Comparison of ENCODE assay signal across 8 cellular contexts in genomic region chr2:130372055-130372832, GRCh38. TPM values are rescaled to one million over a fixed set of nuclear protein-coding genes. Genes with fewer than 3 reads are reported as not detected.
A peak's percentile ranks its signal among the peaks of the same experiment; 100 is the strongest.
DNase-seq lines count a peak whose midpoint lies in the region; ATAC-seq, FAIRE-seq and TF ChIP-seq lines count a peak whose summit lies in the region.

No MANE protein-coding gene starts in this region.

- H3K36me3 Mint-ChIP-seq in activated naive CD4-positive, alpha-beta T cell treated with anti-CD3 and anti-CD28 coated beads, Interleukin-2, amount 50 U/mL, for 72 hours, result peaks cover 28 to 60% of the 10 kb centered on the region in 2 donors

- TF ChIP-seq RAD21 in Ishikawa (IDR thresholded peaks at IDR 0.05; ENCODE audit: low read depth), result peak; percentile 26; the same call in 1 of the 2 replicates

- H3K27ac ChIP-seq in SK-N-MC (no peak overlapping the region), pancreas (peak overlapping the region; percentile 70 to 90 (median 81)), tibial nerve (peak overlapping the region; percentile 69 to 90 (median 88))

- ATAC-seq in GM21576 (IDR thresholded peaks at IDR 0.05; ENCODE audit: unreplicated experiment), result peak; percentile 62
- peak; percentile 69 to 79 for ATAC-seq in activated naive CD4-positive, alpha-beta T cell treated with anti-CD3 and anti-CD28 coated beads, Interleukin-2, amount 50 U/mL, for 72 hours
- ATAC-seq in Right ventricle myocardium inferior, result peak; percentile 96
- peak; percentile 95 to 97 (median 96) for ATAC-seq in pancreas

- H3K36me3 ChIP-seq in SK-N-MC (ENCODE audit: insufficient read depth, low read length) (no peaks in the 10 kb centered on the region), pancreas (no peaks in the 10 kb centered on the region), tibial nerve (peaks cover 0 to 31% (median 0%) of the 10 kb centered on the region in 3 donors)

- 1% methylated on average over 59 to 81 of the region's 81 CpGs for WGBS in pancreas, 2 donors
- WGBS in tibial nerve, 2 donors, result 1% methylated on average over 29 to 46 of the region's 81 CpGs

- FAIRE-seq in pancreas (lab: Jason Lieb, UNC), result no peak

- H3K9ac ChIP-seq in SK-N-MC (ENCODE audit: insufficient read length), result no peak overlapping the region

- TF ChIP-seq EP300 in Ishikawa (IDR thresholded peaks at IDR 0.05; ENCODE audit: borderline replicate concordance) (no peak), tibial nerve (IDR thresholded peaks at IDR 0.05) (peak in 1 of 2 donors; percentile 84)

- TF ChIP-seq POLR2A in tibial nerve (IDR thresholded peaks at IDR 0.05), result peak; percentile 53 to 58

- H3K27me3 ChIP-seq in pancreas (no peaks in the 10 kb centered on the region), tibial nerve (no peaks in the 10 kb centered on the region)

- DNase-seq in EL (peak; percentile 86), SK-N-MC (ENCODE audit: low read depth, low spot score) (no peak), Right ventricle myocardium inferior (ENCODE audit: missing footprints) (peak; percentile 96), pancreas (peak; percentile 87 to 99 (median 94)), tibial nerve (ENCODE audit: low spot score in 2 of 2) (peak; percentile 82 to 83)
- peak; percentile 81 to 86 for DNase-seq in activated naive CD4-positive, alpha-beta T cell treated with anti-CD3 and anti-CD28 coated beads, Interleukin-2, amount 50 U/mL, for 72 hours (ENCODE audit: low spot score in 2 of 2)

- H3K4me1 ChIP-seq in pancreas, result peaks cover 0 to 11% (median 4%) of the 10 kb centered on the region in 3 donors
- H3K4me1 ChIP-seq in tibial nerve, result peaks cover 0 to 53% (median 9%) of the 10 kb centered on the region in 4 donors

- intact Hi-C loops in Right ventricle myocardium inferior (cut with DNase I) (loop anchor here (1.0 to 2.0 kb wide), 3 partner anchors 16 to 29 kb away; partner anchors contain the start of genes IMP4 and PTPN18), pancreas (cut with DNase I) (no loop called here)

- peak overlapping the region; percentile 93 to 97 for H3K27ac Mint-ChIP-seq in activated naive CD4-positive, alpha-beta T cell treated with anti-CD3 and anti-CD28 coated beads, Interleukin-2, amount 50 U/mL, for 72 hours

- TF ChIP-seq CTCF in pancreas (IDR thresholded peaks at IDR 0.05) (peak; percentile 89 to 98 (median 93)), tibial nerve (IDR thresholded peaks at IDR 0.05) (peak; percentile 85 to 97 (median 92))

- H3K9me3 ChIP-seq in SK-N-MC (ENCODE audit: low read depth, low read length) (no peaks in the 10 kb centered on the region), pancreas (no peaks in the 10 kb centered on the region), tibial nerve (no peaks in the 10 kb centered on the region)

- peaks cover 0 to 6% of the 10 kb centered on the region in 2 donors for H3K9me3 Mint-ChIP-seq in activated naive CD4-positive, alpha-beta T cell treated with anti-CD3 and anti-CD28 coated beads, Interleukin-2, amount 50 U/mL, for 72 hours

- H3K4me3 ChIP-seq in SK-N-MC (peak overlapping the region; percentile 65), pancreas (peak overlapping the region; percentile 66 to 100 (median 78)), tibial nerve (peak overlapping the region; percentile 72 to 85 (median 74))

TF ChIP-seq in Ishikawa, 13 proteins besides CTCF, POLR2A, EP300 and RAD21:
- no peak for TF ChIP-seq FOXM1 (IDR thresholded peaks at IDR 0.05; ENCODE audit: borderline replicate concordance, low read depth)
- no peak for TF ChIP-seq CREB1 (IDR thresholded peaks at IDR 0.05; ENCODE audit: low read depth)
- TF ChIP-seq YY1 (IDR thresholded peaks at IDR 0.05; ENCODE audit: low read depth), result peak; percentile 36
- TF ChIP-seq NFIC (IDR thresholded peaks at IDR 0.05), result peak; percentile 28; the same call in 1 of the 2 replicates
- peak; percentile 40 for TF ChIP-seq TEAD4 (IDR thresholded peaks at IDR 0.05)
- peak; percentile 91 for TF ChIP-seq ZBTB7A (IDR thresholded peaks at IDR 0.05; ENCODE audit: low read depth)
- peak; percentile 56 for TF ChIP-seq MAX (IDR thresholded peaks at IDR 0.05)
- no peak; the same call in 1 of the 2 replicates for TF ChIP-seq USF1 (IDR thresholded peaks at IDR 0.05)
- no peak for TF ChIP-seq REST (IDR thresholded peaks at IDR 0.05; ENCODE audit: low read depth)
- TF ChIP-seq TAF1 (IDR thresholded peaks at IDR 0.05; ENCODE audit: low read depth), result peak; percentile 60
TF ChIP-seq in Ishikawa: peak in this region for 6.

RNA-seq across cellular contexts. Expression of gene PTPN18, which starts 16.4 kb away (rescaled TPM):
- 10 to 100 TPM; 28.3 to 62.1 TPM for total RNA-seq in activated naive CD4-positive, alpha-beta T cell treated with anti-CD3 and anti-CD28 coated beads, Interleukin-2, amount 50 U/mL, for 72 hours
- total RNA-seq in Right ventricle myocardium inferior (16.9 TPM), pancreas (10 to 100 TPM; 37.0 to 60.8 (median 40.9) TPM), tibial nerve (10 to 100 TPM; 39.8 to 72.6 (median 54.8) TPM)
- polyA plus RNA-seq in pancreas, result 10 to 100 TPM; 65.7 to 87.0 TPM

RNA-seq across cellular contexts. Expression of gene IMP4, which starts 29.5 kb away (rescaled TPM):
- 100 to 1,000 TPM in 1 of 2 donors, 10 to 100 TPM in 1; 91.0 to 106 TPM for total RNA-seq in activated naive CD4-positive, alpha-beta T cell treated with anti-CD3 and anti-CD28 coated beads, Interleukin-2, amount 50 U/mL, for 72 hours
- total RNA-seq in Right ventricle myocardium inferior (63.7 TPM), pancreas (10 to 100 TPM; 46.8 to 75.7 (median 54.7) TPM), tibial nerve (100 to 1,000 TPM in 1 of 4 donors, 10 to 100 TPM in 3; 72.6 to 207 (median 93.3) TPM)
- 10 to 100 TPM; 83.6 to 84.7 TPM for polyA plus RNA-seq in pancreas
